1 cellular context compared by ENCODE assay signal in the genomic region with DNA sequence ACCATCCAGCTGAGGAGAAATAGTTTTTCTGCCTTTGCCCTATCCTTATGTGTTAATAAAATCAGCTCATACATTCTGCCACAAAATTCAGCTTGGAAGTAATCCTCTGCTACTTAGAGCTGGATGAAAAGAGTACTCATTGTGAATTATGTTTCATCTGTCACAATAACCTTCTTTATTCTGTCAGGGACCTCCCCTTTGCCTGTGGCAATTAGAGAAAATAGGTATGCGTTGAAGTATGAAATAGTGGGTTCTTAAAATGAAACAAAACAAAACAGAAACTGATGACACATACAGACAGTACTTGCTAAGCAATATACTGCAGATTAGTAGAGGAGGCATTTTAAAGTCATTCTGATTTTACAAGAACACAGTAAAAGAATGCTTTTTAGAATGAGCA.
TF ChIP-seq lines count a peak whose summit lies in the region.

No MANE protein-coding gene starts in this region.

TF ChIP-seq in GM12878, 131 proteins besides CTCF, POLR2A, EP300 and RAD21 (continued from another document):
- TF ChIP-seq, protein P1, sequence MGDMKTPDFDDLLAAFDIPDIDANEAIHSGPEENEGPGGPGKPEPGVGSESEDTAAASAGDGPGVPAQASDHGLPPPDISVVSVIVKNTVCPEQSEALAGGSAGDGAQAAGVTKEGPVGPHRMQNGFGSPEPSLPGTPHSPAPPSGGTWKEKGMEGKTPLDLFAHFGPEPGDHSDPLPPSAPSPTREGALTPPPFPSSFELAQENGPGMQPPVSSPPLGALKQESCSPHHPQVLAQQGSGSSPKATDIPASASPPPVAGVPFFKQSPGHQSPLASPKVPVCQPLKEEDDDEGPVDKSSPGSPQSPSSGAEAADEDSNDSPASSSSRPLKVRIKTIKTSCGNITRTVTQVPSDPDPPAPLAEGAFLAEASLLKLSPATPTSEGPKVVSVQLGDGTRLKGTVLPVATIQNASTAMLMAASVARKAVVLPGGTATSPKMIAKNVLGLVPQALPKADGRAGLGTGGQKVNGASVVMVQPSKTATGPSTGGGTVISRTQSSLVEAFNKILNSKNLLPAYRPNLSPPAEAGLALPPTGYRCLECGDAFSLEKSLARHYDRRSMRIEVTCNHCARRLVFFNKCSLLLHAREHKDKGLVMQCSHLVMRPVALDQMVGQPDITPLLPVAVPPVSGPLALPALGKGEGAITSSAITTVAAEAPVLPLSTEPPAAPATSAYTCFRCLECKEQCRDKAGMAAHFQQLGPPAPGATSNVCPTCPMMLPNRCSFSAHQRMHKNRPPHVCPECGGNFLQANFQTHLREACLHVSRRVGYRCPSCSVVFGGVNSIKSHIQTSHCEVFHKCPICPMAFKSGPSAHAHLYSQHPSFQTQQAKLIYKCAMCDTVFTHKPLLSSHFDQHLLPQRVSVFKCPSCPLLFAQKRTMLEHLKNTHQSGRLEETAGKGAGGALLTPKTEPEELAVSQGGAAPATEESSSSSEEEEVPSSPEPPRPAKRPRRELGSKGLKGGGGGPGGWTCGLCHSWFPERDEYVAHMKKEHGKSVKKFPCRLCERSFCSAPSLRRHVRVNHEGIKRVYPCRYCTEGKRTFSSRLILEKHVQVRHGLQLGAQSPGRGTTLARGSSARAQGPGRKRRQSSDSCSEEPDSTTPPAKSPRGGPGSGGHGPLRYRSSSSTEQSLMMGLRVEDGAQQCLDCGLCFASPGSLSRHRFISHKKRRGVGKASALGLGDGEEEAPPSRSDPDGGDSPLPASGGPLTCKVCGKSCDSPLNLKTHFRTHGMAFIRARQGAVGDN (IDR thresholded peaks at IDR 0.05): no peak
- TF ChIP-seq NFIC (IDR thresholded peaks at IDR 0.05; ENCODE audit: low read depth, low read length) (peak; percentile 40; the same call in 1 of the 2 replicates), SUZ12 (IDR thresholded peaks at IDR 0.05; ENCODE audit: unreplicated experiment) (no peak), YY1 (IDR thresholded peaks at IDR 0.05; ENCODE audit: low read depth, low read length) (no peak), RUNX3 (IDR thresholded peaks at IDR 0.05; ENCODE audit: low read length) (no peak; the same call in 1 of the 2 replicates)
- TF ChIP-seq, protein P2, sequence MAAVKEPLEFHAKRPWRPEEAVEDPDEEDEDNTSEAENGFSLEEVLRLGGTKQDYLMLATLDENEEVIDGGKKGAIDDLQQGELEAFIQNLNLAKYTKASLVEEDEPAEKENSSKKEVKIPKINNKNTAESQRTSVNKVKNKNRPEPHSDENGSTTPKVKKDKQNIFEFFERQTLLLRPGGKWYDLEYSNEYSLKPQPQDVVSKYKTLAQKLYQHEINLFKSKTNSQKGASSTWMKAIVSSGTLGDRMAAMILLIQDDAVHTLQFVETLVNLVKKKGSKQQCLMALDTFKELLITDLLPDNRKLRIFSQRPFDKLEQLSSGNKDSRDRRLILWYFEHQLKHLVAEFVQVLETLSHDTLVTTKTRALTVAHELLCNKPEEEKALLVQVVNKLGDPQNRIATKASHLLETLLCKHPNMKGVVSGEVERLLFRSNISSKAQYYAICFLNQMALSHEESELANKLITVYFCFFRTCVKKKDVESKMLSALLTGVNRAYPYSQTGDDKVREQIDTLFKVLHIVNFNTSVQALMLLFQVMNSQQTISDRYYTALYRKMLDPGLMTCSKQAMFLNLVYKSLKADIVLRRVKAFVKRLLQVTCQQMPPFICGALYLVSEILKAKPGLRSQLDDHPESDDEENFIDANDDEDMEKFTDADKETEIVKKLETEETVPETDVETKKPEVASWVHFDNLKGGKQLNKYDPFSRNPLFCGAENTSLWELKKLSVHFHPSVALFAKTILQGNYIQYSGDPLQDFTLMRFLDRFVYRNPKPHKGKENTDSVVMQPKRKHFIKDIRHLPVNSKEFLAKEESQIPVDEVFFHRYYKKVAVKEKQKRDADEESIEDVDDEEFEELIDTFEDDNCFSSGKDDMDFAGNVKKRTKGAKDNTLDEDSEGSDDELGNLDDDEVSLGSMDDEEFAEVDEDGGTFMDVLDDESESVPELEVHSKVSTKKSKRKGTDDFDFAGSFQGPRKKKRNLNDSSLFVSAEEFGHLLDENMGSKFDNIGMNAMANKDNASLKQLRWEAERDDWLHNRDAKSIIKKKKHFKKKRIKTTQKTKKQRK (IDR thresholded peaks at IDR 0.05; ENCODE audit: low read depth, low read length): no peak
